In the genomic region with DNA sequence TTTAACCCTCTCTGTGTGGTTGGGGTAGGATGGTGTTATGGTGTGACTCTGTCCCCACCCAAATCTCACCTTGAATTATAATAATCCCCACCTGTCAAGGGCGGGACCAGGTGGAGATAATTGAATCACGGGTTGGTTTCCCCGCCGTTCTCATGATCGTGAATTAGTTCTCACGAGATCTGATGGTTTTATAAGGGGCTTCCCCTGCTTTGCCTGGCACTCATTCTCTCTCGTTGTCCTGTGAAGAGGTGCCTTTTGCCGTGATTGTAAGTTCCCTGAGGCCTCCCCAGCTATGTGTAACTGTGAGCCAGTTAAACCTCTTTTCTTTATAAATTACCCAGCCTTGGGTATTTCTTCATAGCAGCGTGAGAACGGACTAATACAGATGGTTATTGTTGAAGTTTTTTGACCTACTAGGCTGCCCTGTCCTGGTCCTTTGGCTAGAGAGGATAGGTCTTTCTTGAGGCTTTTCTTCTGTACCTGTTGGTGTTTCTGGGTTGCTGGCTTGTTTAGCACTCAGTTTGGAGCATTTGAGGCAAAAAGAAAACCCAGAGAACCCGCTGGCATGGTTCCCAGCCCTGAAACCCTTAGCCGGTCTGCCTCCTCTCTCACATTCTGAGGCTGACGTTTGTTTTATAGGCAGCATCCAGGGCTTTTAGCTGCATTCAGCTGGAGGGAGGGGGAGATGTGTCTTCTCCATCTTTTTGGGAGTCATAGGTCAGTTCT, we compare ENCODE assay signal across 10 cellular contexts.
DNase-seq lines count a peak whose midpoint lies in the region; ATAC-seq and TF ChIP-seq lines count a peak whose summit lies in the region.
"Had no signal": no experiment of that assay in that cellular context is flagged by ENCODE, and none has a peak within 500 bp of the region (broad histone marks: within the 10 kb centered on the region; RNA-seq: fewer than 3 reads in every experiment).

No MANE protein-coding gene starts in this region.

- peaks cover 38% of the 10 kb centered on the region for H3K36me3 Mint-ChIP-seq in activated CD4-positive, alpha-beta T cell treated with anti-CD3 and anti-CD28 coated beads for 36 hours (ENCODE audit: low read depth)

- POLR2A ChIA-PET in activated CD4-positive, alpha-beta T cell treated with anti-CD3 and anti-CD28 coated beads for 36 hours (lab: Charles Lee), result interaction anchor here (0.6 kb wide), 2 partner anchors 14 to 469 kb away, joined by 3 to 8 read pairs; no protein-coding TSS in a partner anchor

- no peaks in the 10 kb centered on the region for H3K27me3 ChIP-seq in gastroesophageal sphincter
- no peaks in the 10 kb centered on the region for H3K27me3 ChIP-seq in thoracic aorta (replicated peaks; ENCODE audit: insufficient read depth)

- no peak for TF ChIP-seq POLR2A in gastroesophageal sphincter (IDR thresholded peaks at IDR 0.05)

- peak overlapping the region; percentile 83 for H3K27ac Mint-ChIP-seq in activated CD4-positive, alpha-beta T cell treated with anti-CD3 and anti-CD28 coated beads for 36 hours

- DNase-seq in activated CD4-positive, alpha-beta T cell treated with anti-CD3 and anti-CD28 coated beads for 36 hours, result no peak
- no peak for DNase-seq in activated CD4-positive, alpha-beta T cell treated with anti-CD3 and anti-CD28 coated beads for 1 hour
- DNase-seq in NCI-H2196 treated with DMSO at 0.1 percent for 48 hours (lab: John Stamatoyannopoulos, UW; ENCODE audit: unreplicated experiment) (peak; percentile 8), thoracic aorta (ENCODE audit: low spot score) (no peak), NCI-H1930 (lab: John Stamatoyannopoulos, UW) (no peak), SW 1271 (lab: John Stamatoyannopoulos, UW) (no peak)
- DNase-seq: activated CD4-positive, alpha-beta T cell treated with anti-CD3 and anti-CD28 coated beads, Interleukin-2, amount 50 U/mL, for 1 hour; NCI-H1048 had no signal

- H3K4me1 Mint-ChIP-seq in activated CD4-positive, alpha-beta T cell treated with anti-CD3 and anti-CD28 coated beads for 36 hours, result peaks cover 95% of the 10 kb centered on the region

- H3K9me3 ChIP-seq in gastroesophageal sphincter, result no peaks in the 10 kb centered on the region
- H3K9me3 ChIP-seq in thoracic aorta, result no peaks in the 10 kb centered on the region

- intact Hi-C loops in activated CD4-positive, alpha-beta T cell treated with anti-CD3 and anti-CD28 coated beads for 36 hours (cut with DNase I, micrococcal nuclease), result loop anchor here (10.0 kb wide), 2 partner anchors 469 to 569 kb away; a partner anchor contains a TSS

- TF ChIP-seq EP300 in gastroesophageal sphincter (IDR thresholded peaks at IDR 0.05), result no peak

- H3K27ac ChIP-seq in gastroesophageal sphincter (peak overlapping the region in 3 of 4 donors; percentile 32 to 51 (median 49)), thoracic aorta (peak overlapping the region; percentile 78 to 88)

- no peak for ATAC-seq in activated CD4-positive, alpha-beta T cell treated with anti-CD3 and anti-CD28 coated beads for 36 hours
- ATAC-seq in gastroesophageal sphincter (no peak), thoracic aorta (ENCODE audit: insufficient number of reproducible peaks, low FRiP score, low read depth) (no peak), GM18519 (IDR thresholded peaks at IDR 0.05; ENCODE audit: low FRiP score, unreplicated experiment) (no peak)

- peak overlapping the region; percentile 53 for H3K4me3 Mint-ChIP-seq in activated CD4-positive, alpha-beta T cell treated with anti-CD3 and anti-CD28 coated beads for 36 hours

- H3K27me3 Mint-ChIP-seq in activated CD4-positive, alpha-beta T cell treated with anti-CD3 and anti-CD28 coated beads for 36 hours, result no peaks in the 10 kb centered on the region

- H3K36me3 ChIP-seq in gastroesophageal sphincter (peaks cover 0 to 4% of the 10 kb centered on the region in 2 donors), thoracic aorta (no peaks in the 10 kb centered on the region)

- CTCF ChIA-PET in activated CD4-positive, alpha-beta T cell treated with anti-CD3 and anti-CD28 coated beads for 36 hours (lab: Charles Lee), result interaction anchor here (0.7 kb wide), 1 partner anchor 113 kb away, joined by 4 read pairs; no protein-coding TSS in a partner anchor

- H3K4me3 ChIP-seq in gastroesophageal sphincter (no peak overlapping the region), thoracic aorta (peak overlapping the region; percentile 63)

- H3K4me1 ChIP-seq in gastroesophageal sphincter (peaks cover 0 to 62% (median 33%) of the 10 kb centered on the region in 3 donors), thoracic aorta (ENCODE audit: control insufficient read depth in 1 of 2, low read depth in 2 of 2) (peaks cover 53 to 87% of the 10 kb centered on the region in 2 donors)

- 64 to 76% methylated on average over 9 to 13 of the region's 13 CpGs for WGBS in gastroesophageal sphincter (ENCODE audit: low coverage in 1 of 2), 2 donors

- TF ChIP-seq CTCF in gastroesophageal sphincter (IDR thresholded peaks at IDR 0.05), result no peak
- no peak for TF ChIP-seq CTCF in thoracic aorta (IDR thresholded peaks at IDR 0.05)

- H3K9me3 Mint-ChIP-seq in activated CD4-positive, alpha-beta T cell treated with anti-CD3 and anti-CD28 coated beads for 36 hours (ENCODE audit: low read depth), result peaks cover 4% of the 10 kb centered on the region
